In genomic region chr2:64342195-64343099, GRCh38 we compare ENCODE assay signal across 19 cellular contexts.
"Had no signal": no experiment of that assay in that cellular context is flagged by ENCODE, and none has a peak within 500 bp of the region (broad histone marks: within the 10 kb centered on the region; RNA-seq: fewer than 3 reads in every experiment).

No MANE protein-coding gene starts in this region.

- DNase-seq: activated CD4-positive, alpha-beta T cell treated with anti-CD3 and anti-CD28 coated beads, Interleukin-2, amount 10 ng/mL, durations not matched to agents 24 days and 14 days; activated CD4-positive, CD25-positive, alpha-beta regulatory T cell; activated CD8-positive, alpha-beta T cell treated with anti-CD3 and anti-CD28 coated beads, Interleukin-2, amount 10 ng/mL, durations not matched to agents 7 days and 5 days; activated naive CD4-positive, alpha-beta T cell treated with anti-CD3 and anti-CD28 coated beads, Interleukin-2, amount 10 ng/mL, durations not matched to agents 7 days and 5 days; activated T-cell treated with anti-CD3 and anti-CD28 coated beads, Interleukin-2, amount 50 U/mL, for 4 hours; aorta; brain microvascular endothelial cell; gastrocnemius medialis; heart right ventricle; mesenchymal stem cell; naive thymus-derived CD4-positive, alpha-beta T cell; stimulated activated CD4-positive, alpha-beta T cell treated with anti-CD3 and anti-CD28 coated beads, Interleukin-12 subunit alpha, Interleukin-12 subunit beta, amount 100 ng/mL, for 4 hours; stimulated activated CD4-positive, alpha-beta T cell treated with anti-CD3 and anti-CD28 coated beads, Interleukin-1b, Interleukin-23, amount 100 ng/mL, for 48 hours; stimulated activated CD8-positive, alpha-beta memory T cell treated with anti-CD3 and anti-CD28 coated beads, Interleukin-4, amount 100 ng/mL, for 48 hours; stimulated activated naive CD8-positive, alpha-beta T cell treated with anti-CD3 and anti-CD28 coated beads, Interleukin-15, Interleukin-2, amounts not matched to agents 100 U/mL and 50 U/mL, for 24 hours; T1000; transverse colon had no signal

- ATAC-seq: activated CD8-positive, alpha-beta T cell treated with anti-CD3 and anti-CD28 coated beads, Interleukin-2, amount 10 ng/mL, durations not matched to agents 7 days and 5 days; activated T-cell treated with anti-CD3 and anti-CD28 coated beads, Interleukin-2, amount 50 U/mL, for 4 hours; esophagus mucosa; gastrocnemius medialis; heart right ventricle; naive thymus-derived CD4-positive, alpha-beta T cell; stimulated activated naive CD8-positive, alpha-beta T cell treated with anti-CD3 and anti-CD28 coated beads, Interleukin-15, Interleukin-2, amounts not matched to agents 100 U/mL and 50 U/mL, for 24 hours had no signal

- FAIRE-seq: endometrium had no signal
